In genomic region chr1:229642376-229642775, GRCh38 we compare ENCODE assay signal across 22 cellular contexts. TPM values are rescaled to one million over a fixed set of nuclear protein-coding genes. Genes with fewer than 3 reads are reported as not detected.
DNase-seq lines count a peak whose midpoint lies in the region; ATAC-seq and TF ChIP-seq lines count a peak whose summit lies in the region.
"Had no signal": no experiment of that assay in that cellular context is flagged by ENCODE, and none has a peak within 500 bp of the region (broad histone marks: within the 10 kb centered on the region; RNA-seq: fewer than 3 reads in every experiment).

No MANE protein-coding gene starts in this region.

- H3K4me1 Mint-ChIP-seq in activated T-cell treated with anti-CD3 and anti-CD28 coated beads, Interleukin-2, amount 50 U/mL, for 24 hours (ENCODE audit: low read depth), result peaks cover 16% of the 10 kb centered on the region
- H3K4me1 Mint-ChIP-seq in activated naive CD8-positive, alpha-beta T cell treated with anti-CD3 and anti-CD28 coated beads, Interleukin-2, amount 10 ng/mL, durations not matched to agents 7 days and 5 days, result peaks cover 2% of the 10 kb centered on the region
- peaks cover 8% of the 10 kb centered on the region for H3K4me1 Mint-ChIP-seq in nephron progenitor cell

- peaks cover 96% of the 10 kb centered on the region for H3K36me3 Mint-ChIP-seq in activated T-cell treated with anti-CD3 and anti-CD28 coated beads, Interleukin-2, amount 50 U/mL, for 24 hours (ENCODE audit: low read depth)
- H3K36me3 Mint-ChIP-seq in activated naive CD8-positive, alpha-beta T cell treated with anti-CD3 and anti-CD28 coated beads, Interleukin-2, amount 10 ng/mL, durations not matched to agents 7 days and 5 days, result peaks cover 9% of the 10 kb centered on the region
- peaks cover 56% of the 10 kb centered on the region for H3K36me3 Mint-ChIP-seq in nephron progenitor cell (ENCODE audit: low read depth)

- no peak for DNase-seq in activated T-cell treated with anti-CD3 and anti-CD28 coated beads, Interleukin-2, amount 50 U/mL, for 24 hours
- DNase-seq in activated T-cell treated with anti-CD3 and anti-CD28 coated beads, Interleukin-2, amount 50 U/mL, for 48 hours, result no peak
- DNase-seq in A673 (ENCODE audit: low spot score) (no peak), nephron progenitor cell (no peak)
- DNase-seq in activated naive CD8-positive, alpha-beta T cell treated with anti-CD3 and anti-CD28 coated beads, Interleukin-2, amount 10 ng/mL, durations not matched to agents 7 days and 5 days, result no peak
- DNase-seq in activated effector memory CD4-positive, alpha-beta T cell treated with anti-CD3 and anti-CD28 coated beads, Interleukin-2, amount 50 U/mL, for 16 hours, result no peak
- DNase-seq in activated naive CD4-positive, alpha-beta T cell treated with anti-CD3 and anti-CD28 coated beads, Interleukin-2, amount 50 U/mL, for 16 hours, result no peak
- DNase-seq: 8988T; Caco-2; CD4-positive, alpha-beta T cell; GF-D8; Kasumi-1; MG63; NCI-H1092; NCI-H1436 treated with DMSO at 0.1 percent for 48 hours; NCI-H2081; NCI-H510A; NCI-H748 treated with DMSO at 0.1 percent for 48 hours; Right ventricle myocardium superior had no signal

- no TSS peak for BruUV-seq in A673 (replicated peaks; lab: Mats Ljungman, UMichigan)

- H3K27me3 Mint-ChIP-seq in activated T-cell treated with anti-CD3 and anti-CD28 coated beads, Interleukin-2, amount 50 U/mL, for 24 hours, result no peaks in the 10 kb centered on the region
- H3K27me3 Mint-ChIP-seq in activated naive CD8-positive, alpha-beta T cell treated with anti-CD3 and anti-CD28 coated beads, Interleukin-2, amount 10 ng/mL, durations not matched to agents 7 days and 5 days, result no peaks in the 10 kb centered on the region
- H3K27me3 Mint-ChIP-seq in nephron progenitor cell (ENCODE audit: low read depth, poor library complexity), result no peaks in the 10 kb centered on the region
- H3K27me3 Mint-ChIP-seq: B cell; CD4-positive, alpha-beta T cell had no signal

- H3K27ac Mint-ChIP-seq in activated T-cell treated with anti-CD3 and anti-CD28 coated beads, Interleukin-2, amount 50 U/mL, for 24 hours, result peak overlapping the region; percentile 6
- H3K27ac Mint-ChIP-seq in activated naive CD8-positive, alpha-beta T cell treated with anti-CD3 and anti-CD28 coated beads, Interleukin-2, amount 10 ng/mL, durations not matched to agents 7 days and 5 days, result peak overlapping the region; percentile 21
- H3K27ac Mint-ChIP-seq in nephron progenitor cell, result peak overlapping the region; percentile 39
- H3K27ac Mint-ChIP-seq: B cell; CD4-positive, alpha-beta T cell had no signal

- CTCF ChIA-PET in A673 (lab: Charles Lee), result no interaction called here

- H3K9me3 ChIP-seq in A673 (ENCODE audit: low read depth, low read length, poor library complexity, severe bottlenecking), result no peaks in the 10 kb centered on the region
- H3K9me3 ChIP-seq: Caco-2, HAP-1, MG63 had no signal

- no peak overlapping the region for H3K4me3 Mint-ChIP-seq in activated T-cell treated with anti-CD3 and anti-CD28 coated beads, Interleukin-2, amount 50 U/mL, for 24 hours
- no peak overlapping the region for H3K4me3 Mint-ChIP-seq in activated naive CD8-positive, alpha-beta T cell treated with anti-CD3 and anti-CD28 coated beads, Interleukin-2, amount 10 ng/mL, durations not matched to agents 7 days and 5 days
- H3K4me3 Mint-ChIP-seq in nephron progenitor cell, result no peak overlapping the region
- H3K4me3 Mint-ChIP-seq: B cell; CD4-positive, alpha-beta T cell had no signal

- no peaks in the 10 kb centered on the region for H3K9me3 Mint-ChIP-seq in activated T-cell treated with anti-CD3 and anti-CD28 coated beads, Interleukin-2, amount 50 U/mL, for 24 hours
- H3K9me3 Mint-ChIP-seq in activated naive CD8-positive, alpha-beta T cell treated with anti-CD3 and anti-CD28 coated beads, Interleukin-2, amount 10 ng/mL, durations not matched to agents 7 days and 5 days, result no peaks in the 10 kb centered on the region
- no peaks in the 10 kb centered on the region for H3K9me3 Mint-ChIP-seq in nephron progenitor cell
- H3K9me3 Mint-ChIP-seq: CD4-positive, alpha-beta T cell had no signal

- H3K27ac ChIP-seq in A673 (ENCODE audit: low read depth, low read length, poor library complexity, severe bottlenecking), result peak overlapping the region; percentile 23

- H3K4me3 ChIP-seq in A673 (ENCODE audit: low read depth, low read length, poor library complexity, severe bottlenecking), result no peak overlapping the region
- H3K4me3 ChIP-seq: HAP-1, MG63 had no signal

- TF ChIP-seq CTCF in A673 (conservative IDR thresholded peaks at IDR 0.05; ENCODE audit: low read depth, low read length), result no peak
- no peak for TF ChIP-seq CTCF in nephron progenitor cell (IDR thresholded peaks at IDR 0.05)

- intact Hi-C loops in A673 (cut with micrococcal nuclease; ENCODE audit: unreplicated experiment), result no loop called here

- no peak for ATAC-seq in activated naive CD8-positive, alpha-beta T cell treated with anti-CD3 and anti-CD28 coated beads, Interleukin-2, amount 10 ng/mL, durations not matched to agents 7 days and 5 days (ENCODE audit: low read depth)
- no peak for ATAC-seq in HG02970 (IDR thresholded peaks at IDR 0.05; ENCODE audit: low FRiP score, unreplicated experiment)

- POLR2A ChIA-PET in A673 (lab: Charles Lee; ENCODE audit: low non-redundant PET), result no interaction called here
- POLR2A ChIA-PET in activated naive CD8-positive, alpha-beta T cell treated with anti-CD3 and anti-CD28 coated beads, Interleukin-2, amount 10 ng/mL, durations not matched to agents 7 days and 5 days (lab: Charles Lee), result no interaction called here

- no peaks in the 10 kb centered on the region for H3K27me3 ChIP-seq in A673 (replicated peaks; ENCODE audit: insufficient read depth, low read depth, low read length, poor library complexity)
- H3K27me3 ChIP-seq: MG63 had no signal

- H3K4me1 ChIP-seq in A673 (ENCODE audit: insufficient read depth, low read length, poor library complexity, severe bottlenecking), result no peaks in the 10 kb centered on the region
- H3K4me1 ChIP-seq: Caco-2, HAP-1 had no signal

- H3K36me3 ChIP-seq in A673 (ENCODE audit: insufficient read depth, low read length, poor library complexity, severe bottlenecking), result peaks cover 57% of the 10 kb centered on the region

RNA-seq across cellular contexts. Expression of gene URB2, which starts 16.3 kb away (rescaled TPM):
- 26.2 and 33.3 TPM in 2 replicates for total RNA-seq in A673 (2021)
- total RNA-seq in activated naive CD8-positive, alpha-beta T cell treated with anti-CD3 and anti-CD28 coated beads, Interleukin-2, amount 10 ng/mL, durations not matched to agents 7 days and 5 days, result 10 to 100 TPM; 10.6 to 10.9 TPM

RNA-seq across cellular contexts. Expression of gene TAF5L, which starts 16.5 kb away (rescaled TPM):
- total RNA-seq in A673 (2021), result 27.8 and 33.4 TPM in 2 replicates
- 10 to 100 TPM; 23.4 to 24.6 TPM for total RNA-seq in activated naive CD8-positive, alpha-beta T cell treated with anti-CD3 and anti-CD28 coated beads, Interleukin-2, amount 10 ng/mL, durations not matched to agents 7 days and 5 days
